26 cellular contexts compared by ENCODE assay signal in the genomic region with DNA sequence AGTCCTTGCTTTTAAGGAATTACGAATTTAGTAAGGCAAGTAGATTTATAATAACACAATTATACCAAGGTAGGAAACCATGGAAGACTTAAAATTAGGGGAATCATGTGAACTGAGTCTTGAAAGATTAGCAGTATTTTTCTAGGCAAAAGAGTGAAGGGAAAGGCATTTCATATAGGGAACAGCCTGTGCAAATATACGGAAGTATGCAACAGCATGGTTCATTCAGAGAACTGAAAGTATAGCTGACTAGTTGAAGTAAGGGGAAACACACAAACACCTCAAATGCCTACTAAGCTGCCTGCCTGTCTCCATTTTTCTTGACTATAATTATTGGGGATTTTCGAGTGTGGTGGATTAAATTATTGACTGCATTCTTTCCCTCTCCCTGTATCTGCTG.
"Had no signal": no experiment of that assay in that cellular context is flagged by ENCODE, and none has a peak within 500 bp of the region (broad histone marks: within the 10 kb centered on the region; RNA-seq: fewer than 3 reads in every experiment).

No MANE protein-coding gene starts in this region.

- H3K36me3 ChIP-seq: esophagus squamous epithelium, heart right ventricle, left lung, neural progenitor cell, prostate gland, right atrium auricular region, suprapubic skin, transverse colon, vagina had no signal

- H3K27ac ChIP-seq: esophagus squamous epithelium, heart right ventricle, left lung, neural progenitor cell, prostate gland, right atrium auricular region, suprapubic skin, transverse colon, vagina had no signal

- H3K9me3 ChIP-seq: esophagus squamous epithelium, heart right ventricle, left lung, prostate gland, right atrium auricular region, suprapubic skin, transverse colon, vagina had no signal

- H3K9ac ChIP-seq: neural progenitor cell had no signal

- H3K4me3 ChIP-seq: esophagus squamous epithelium, heart right ventricle, left lung, neural progenitor cell, prostate gland, right atrium auricular region, smooth muscle cell, suprapubic skin, transverse colon, vagina had no signal

- H3K4me2 ChIP-seq: neural progenitor cell, smooth muscle cell had no signal

- ATAC-seq: effector memory CD8-positive, alpha-beta T cell; heart right ventricle; left cardiac atrium; left lung; naive thymus-derived CD4-positive, alpha-beta T cell; sciatic nerve; stimulated activated naive CD8-positive, alpha-beta T cell treated with anti-CD3 and anti-CD28 coated beads, Interleukin-15, amount 100 ng/mL, for 72 hours had no signal

- H3K27me3 ChIP-seq: esophagus squamous epithelium, heart right ventricle, left lung, neural progenitor cell, right atrium auricular region, suprapubic skin, transverse colon, vagina had no signal

- H3K4me1 ChIP-seq: esophagus squamous epithelium, heart right ventricle, left lung, prostate gland, right atrium auricular region, suprapubic skin, vagina had no signal

- H2AFZ ChIP-seq: neural progenitor cell had no signal

- DNase-seq: effector memory CD8-positive, alpha-beta T cell; erythroblast; esophagus squamous epithelium; foreskin melanocyte; glutamatergic neuron; heart right ventricle; hippocampal formation; left cardiac atrium; left lung; mesenchymal stem cell; midbrain; naive thymus-derived CD4-positive, alpha-beta T cell; stimulated activated CD4-positive, alpha-beta T cell treated with anti-CD3 and anti-CD28 coated beads, Interleukin-12 subunit alpha, Interleukin-12 subunit beta, amount 100 ng/mL, for 4 hours; stimulated activated CD4-positive, alpha-beta T cell treated with anti-CD3 and anti-CD28 coated beads, Interleukin-1b, Interleukin-23, amount 100 ng/mL, for 48 hours; stimulated activated CD4-positive, alpha-beta T cell treated with anti-CD3 and anti-CD28 coated beads, Interleukin-4, amount 100 ng/mL, for 1 hour; stimulated activated CD8-positive, alpha-beta memory T cell treated with anti-CD3 and anti-CD28 coated beads, Interleukin-4, amount 100 ng/mL, for 48 hours; stimulated activated naive CD4-positive, alpha-beta T cell; stimulated activated naive CD8-positive, alpha-beta T cell treated with anti-CD3 and anti-CD28 coated beads, Interleukin-15, amount 100 ng/mL, for 72 hours; transverse colon had no signal
